26 cellular contexts compared by ENCODE assay signal in the genomic region with DNA sequence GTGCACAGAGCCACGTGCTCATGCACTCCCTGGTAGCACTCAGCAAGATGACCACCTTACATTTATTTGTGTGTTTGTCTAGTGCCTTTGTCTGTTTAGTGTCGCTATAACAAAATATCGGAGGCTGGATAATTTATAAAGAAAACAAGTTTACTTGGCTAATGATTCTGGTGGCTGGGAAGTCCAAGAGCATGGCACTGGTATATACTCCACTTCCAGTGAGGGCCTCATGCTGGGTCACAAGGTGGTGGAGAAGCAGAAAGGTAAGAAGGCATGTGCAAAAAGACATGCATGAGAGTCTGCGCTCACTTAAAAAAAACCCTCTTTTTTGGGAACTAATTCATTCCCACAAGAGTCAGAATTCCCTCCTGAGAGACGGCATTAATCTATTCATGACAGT.
"Had no signal": no experiment of that assay in that cellular context is flagged by ENCODE, and none has a peak within 500 bp of the region (broad histone marks: within the 10 kb centered on the region; RNA-seq: fewer than 3 reads in every experiment).

No MANE protein-coding gene starts in this region.

- H3K27ac Mint-ChIP-seq: activated CD4-positive, alpha-beta T cell treated with anti-CD3 and anti-CD28 coated beads, Interleukin-2, amount 10 ng/mL, durations not matched to agents 7 days and 5 days; activated CD8-positive, alpha-beta memory T cell treated with anti-CD3 and anti-CD28 coated beads, Interleukin-2, amount 10 ng/mL, durations not matched to agents 7 days and 5 days; activated CD8-positive, alpha-beta T cell treated with anti-CD3 and anti-CD28 coated beads for 36 hours; activated naive CD4-positive, alpha-beta T cell treated with anti-CD3 and anti-CD28 coated beads, Interleukin-2, amount 50 U/mL, for 72 hours; activated T-cell treated with anti-CD3 and anti-CD28 coated beads, Interleukin-2, amount 50 U/mL, for 72 hours; nephron progenitor cell; stimulated activated memory B cell treated with anti-CD40 and anti-IgM and Interleukin-4, amounts not matched to agents 10 μg/mL and 1 μg/mL and 100 μg/mL, for 72 hours; stimulated activated naive CD8-positive, alpha-beta T cell treated with anti-CD3 and anti-CD28 coated beads, Interleukin-15, amount 100 ng/mL, for 72 hours; T-helper 17 cell had no signal

- H3K4me2 ChIP-seq: smooth muscle cell had no signal

- H3K4me3 Mint-ChIP-seq: activated CD4-positive, alpha-beta T cell treated with anti-CD3 and anti-CD28 coated beads, Interleukin-2, amount 10 ng/mL, durations not matched to agents 7 days and 5 days; activated CD8-positive, alpha-beta memory T cell treated with anti-CD3 and anti-CD28 coated beads, Interleukin-2, amount 10 ng/mL, durations not matched to agents 7 days and 5 days; activated CD8-positive, alpha-beta T cell treated with anti-CD3 and anti-CD28 coated beads for 36 hours; activated T-cell treated with anti-CD3 and anti-CD28 coated beads, Interleukin-2, amount 50 U/mL, for 72 hours; central memory CD8-positive, alpha-beta T cell; dendritic cell treated with granulocyte-macrophage colony-stimulating factor and Interleukin-4, amounts not matched to agents 40 ng/mL and 50 ng/mL, for 4 days; nephron progenitor cell; stimulated activated memory B cell treated with anti-CD40 and anti-IgM and Interleukin-4, amounts not matched to agents 10 μg/mL and 1 μg/mL and 100 μg/mL, for 72 hours; stimulated activated naive CD8-positive, alpha-beta T cell treated with anti-CD3 and anti-CD28 coated beads, Interleukin-15, amount 100 ng/mL, for 72 hours; T-helper 17 cell had no signal

- H3K4me1 ChIP-seq: foreskin keratinocyte had no signal

- H3K36me3 ChIP-seq: esophagus muscularis mucosa, neutrophil, suprapubic skin, tibial nerve had no signal

- H3K27ac ChIP-seq: esophagus muscularis mucosa, foreskin keratinocyte, psoas muscle, suprapubic skin had no signal

- H3K9me3 Mint-ChIP-seq: activated CD8-positive, alpha-beta T cell treated with anti-CD3 and anti-CD28 coated beads for 36 hours; activated naive CD4-positive, alpha-beta T cell treated with anti-CD3 and anti-CD28 coated beads, Interleukin-2, amount 50 U/mL, for 72 hours; activated T-cell treated with anti-CD3 and anti-CD28 coated beads, Interleukin-2, amount 50 U/mL, for 72 hours; central memory CD8-positive, alpha-beta T cell; dendritic cell treated with granulocyte-macrophage colony-stimulating factor and Interleukin-4, amounts not matched to agents 40 ng/mL and 50 ng/mL, for 4 days; stimulated activated naive CD8-positive, alpha-beta T cell treated with anti-CD3 and anti-CD28 coated beads, Interleukin-15, amount 100 ng/mL, for 72 hours had no signal

- ATAC-seq: activated CD8-positive, alpha-beta memory T cell treated with anti-CD3 and anti-CD28 coated beads, Interleukin-2, amount 10 ng/mL, durations not matched to agents 7 days and 5 days; activated CD8-positive, alpha-beta T cell treated with anti-CD3 and anti-CD28 coated beads for 36 hours; activated naive CD4-positive, alpha-beta T cell treated with anti-CD3 and anti-CD28 coated beads, Interleukin-2, amount 50 U/mL, for 72 hours; activated T-cell treated with anti-CD3 and anti-CD28 coated beads, Interleukin-2, amount 50 U/mL, for 72 hours; foreskin keratinocyte; left cardiac atrium; left ventricle myocardium superior; psoas muscle; stimulated activated memory B cell treated with anti-CD40 and anti-IgM and Interleukin-4, amounts not matched to agents 10 μg/mL and 1 μg/mL and 100 μg/mL, for 72 hours; T-helper 17 cell had no signal

- H3K36me3 Mint-ChIP-seq: activated CD8-positive, alpha-beta memory T cell treated with anti-CD3 and anti-CD28 coated beads, Interleukin-2, amount 10 ng/mL, durations not matched to agents 7 days and 5 days; activated naive CD4-positive, alpha-beta T cell treated with anti-CD3 and anti-CD28 coated beads, Interleukin-2, amount 50 U/mL, for 72 hours; stimulated activated memory B cell treated with anti-CD40 and anti-IgM and Interleukin-4, amounts not matched to agents 10 μg/mL and 1 μg/mL and 100 μg/mL, for 72 hours had no signal

- H3K27me3 Mint-ChIP-seq: activated CD4-positive, alpha-beta T cell treated with anti-CD3 and anti-CD28 coated beads, Interleukin-2, amount 10 ng/mL, durations not matched to agents 7 days and 5 days; activated CD8-positive, alpha-beta memory T cell treated with anti-CD3 and anti-CD28 coated beads, Interleukin-2, amount 10 ng/mL, durations not matched to agents 7 days and 5 days; activated CD8-positive, alpha-beta T cell treated with anti-CD3 and anti-CD28 coated beads for 36 hours; stimulated activated memory B cell treated with anti-CD40 and anti-IgM and Interleukin-4, amounts not matched to agents 10 μg/mL and 1 μg/mL and 100 μg/mL, for 72 hours; stimulated activated naive CD8-positive, alpha-beta T cell treated with anti-CD3 and anti-CD28 coated beads, Interleukin-15, amount 100 ng/mL, for 72 hours had no signal

- H3K9me3 ChIP-seq: esophagus muscularis mucosa, neutrophil, suprapubic skin had no signal

- H3K4me1 Mint-ChIP-seq: activated CD4-positive, alpha-beta T cell treated with anti-CD3 and anti-CD28 coated beads, Interleukin-2, amount 10 ng/mL, durations not matched to agents 7 days and 5 days; activated CD8-positive, alpha-beta memory T cell treated with anti-CD3 and anti-CD28 coated beads, Interleukin-2, amount 10 ng/mL, durations not matched to agents 7 days and 5 days; central memory CD8-positive, alpha-beta T cell; stimulated activated naive CD8-positive, alpha-beta T cell treated with anti-CD3 and anti-CD28 coated beads, Interleukin-15, amount 100 ng/mL, for 72 hours had no signal

- DNase-seq: activated CD4-positive, alpha-beta T cell treated with anti-CD3 and anti-CD28 coated beads for 1 hour; activated CD4-positive, alpha-beta T cell treated with anti-CD3 and anti-CD28 coated beads, Interleukin-2, amount 10 ng/mL, durations not matched to agents 7 days and 5 days; activated CD8-positive, alpha-beta memory T cell treated with anti-CD3 and anti-CD28 coated beads, Interleukin-2, amount 10 ng/mL, durations not matched to agents 7 days and 5 days; activated CD8-positive, alpha-beta T cell treated with anti-CD3 and anti-CD28 coated beads for 36 hours; activated naive CD4-positive, alpha-beta T cell; activated T-cell treated with anti-CD3 and anti-CD28 coated beads, Interleukin-2, amount 50 U/mL, for 72 hours; foreskin keratinocyte; left cardiac atrium; left ventricle myocardium superior; nephron progenitor cell; psoas muscle; stimulated activated CD4-positive, alpha-beta T cell treated with anti-CD3 and anti-CD28 coated beads, Interleukin-1b, Interleukin-23, amount 100 ng/mL, for 48 hours; stimulated activated CD4-positive, alpha-beta T cell treated with anti-CD3 and anti-CD28 coated beads, Interleukin-4, amount 100 ng/mL, for 4 hours; stimulated activated CD8-positive, alpha-beta memory T cell treated with anti-CD3 and anti-CD28 coated beads, Interleukin-4, amount 100 ng/mL, for 48 hours; stimulated activated naive CD8-positive, alpha-beta T cell treated with anti-CD3 and anti-CD28 coated beads, Interleukin-15, amount 100 ng/mL, for 72 hours; T-helper 17 cell; T1000 had no signal

- H3K4me3 ChIP-seq: esophagus muscularis mucosa, psoas muscle, smooth muscle cell, suprapubic skin, tibial nerve had no signal

- H3K27me3 ChIP-seq: neutrophil, suprapubic skin had no signal
